Comparison of ENCODE assay signal across 15 cellular contexts in genomic region chr1:111213412-111213811, GRCh38. TPM values are rescaled to one million over a fixed set of nuclear protein-coding genes. Genes with fewer than 3 reads are reported as not detected.
DNase-seq lines count a peak whose midpoint lies in the region; ATAC-seq and TF ChIP-seq lines count a peak whose summit lies in the region.
"Had no signal": no experiment of that assay in that cellular context is flagged by ENCODE, and none has a peak within 500 bp of the region (broad histone marks: within the 10 kb centered on the region; RNA-seq: fewer than 3 reads in every experiment).

No MANE protein-coding gene starts in this region.

- peak overlapping the region; percentile 45 for H3K4me3 ChIP-seq in OCI-LY7 (ENCODE audit: low read depth, low read length, poor library complexity, severe bottlenecking)
- peak overlapping the region in 1 of 8 donors; percentile 5 for H3K4me3 ChIP-seq in spleen
- no peak overlapping the region for H3K4me3 ChIP-seq in PC-3 (ENCODE audit: low read length)
- H3K4me3 ChIP-seq in tibial nerve = no peak overlapping the region
- H3K4me3 ChIP-seq: cardiac muscle cell, left lung, MG63 had no signal

- H3K9me3 ChIP-seq in OCI-LY7 (ENCODE audit: low read length) (no peaks in the 10 kb centered on the region), spleen (no peaks in the 10 kb centered on the region), PC-3 (ENCODE audit: low read length) (no peaks in the 10 kb centered on the region), tibial nerve (no peaks in the 10 kb centered on the region)
- H3K9me3 ChIP-seq: left lung, MG63 had no signal

- H4K20me1 ChIP-seq in OCI-LY7 (ENCODE audit: insufficient read depth, low read length) (no peaks in the 10 kb centered on the region), PC-3 (ENCODE audit: low read length) (no peaks in the 10 kb centered on the region)

- H3K4me2 ChIP-seq in OCI-LY7 (ENCODE audit: low read length) (peak overlapping the region; percentile 87), PC-3 (ENCODE audit: low read length) (no peak overlapping the region)

- H3K36me3 ChIP-seq in OCI-LY7 (ENCODE audit: insufficient read depth, low read length) (no peaks in the 10 kb centered on the region), spleen (no peaks in the 10 kb centered on the region), PC-3 (ENCODE audit: low read depth, low read length) (no peaks in the 10 kb centered on the region), tibial nerve (no peaks in the 10 kb centered on the region)
- H3K36me3 ChIP-seq: cardiac muscle cell, left lung, MG63 had no signal

- H3K27ac ChIP-seq in OCI-LY7 (ENCODE audit: low read depth, low read length, poor library complexity, severe bottlenecking) (peak overlapping the region; percentile 97), spleen (peak overlapping the region; percentile 45 to 88 (median 84)), PC-3 (ENCODE audit: low read length) (no peak overlapping the region), tibial nerve (no peak overlapping the region)
- H3K27ac ChIP-seq: cardiac muscle cell had no signal

- H3K9me3 Mint-ChIP-seq in activated CD4-positive, alpha-beta T cell treated with anti-CD3 and anti-CD28 coated beads for 36 hours (ENCODE audit: low read depth) = peaks cover 3% of the 10 kb centered on the region
- peaks cover 0 to 3% (median 0%) of the 10 kb centered on the region in 5 experiments for H3K9me3 Mint-ChIP-seq in brain
- H3K9me3 Mint-ChIP-seq: nephron progenitor cell had no signal

- ATAC-seq in activated CD4-positive, alpha-beta T cell treated with anti-CD3 and anti-CD28 coated beads for 36 hours = no peak
- ATAC-seq in PC-3 = no peak

- peak overlapping the region; percentile 97 for H3K27ac Mint-ChIP-seq in activated CD4-positive, alpha-beta T cell treated with anti-CD3 and anti-CD28 coated beads for 36 hours
- peak overlapping the region in 4 of 5 experiments; percentile 16 to 94 (median 74) for H3K27ac Mint-ChIP-seq in brain

- H3K4me1 ChIP-seq in OCI-LY7 (ENCODE audit: insufficient read depth, low read length, poor library complexity, severe bottlenecking) = peaks cover 61% of the 10 kb centered on the region
- peaks cover 28 to 70% (median 58%) of the 10 kb centered on the region in 6 donors for H3K4me1 ChIP-seq in spleen
- H3K4me1 ChIP-seq in PC-3 (ENCODE audit: insufficient read depth, low read length) = 0 out of 2 replicates have a peak, but pooled peaks cover 5% of the 10 kb centered on the region
- peaks cover 0 to 21% (median 0%) of the 10 kb centered on the region in 4 donors for H3K4me1 ChIP-seq in tibial nerve

- no peak for TF ChIP-seq POLR2A in spleen (IDR thresholded peaks at IDR 0.05)
- no peak for TF ChIP-seq POLR2A in tibial nerve (IDR thresholded peaks at IDR 0.05)

- H3K9me2 ChIP-seq in OCI-LY7 (ENCODE audit: insufficient read depth, low read length) = no peaks in the 10 kb centered on the region
- no peaks in the 10 kb centered on the region for H3K9me2 ChIP-seq in PC-3 (replicated peaks; ENCODE audit: low read length)

- no peak for DNase-seq in activated CD4-positive, alpha-beta T cell treated with anti-CD3 and anti-CD28 coated beads for 36 hours
- no peak for DNase-seq in activated CD4-positive, alpha-beta T cell treated with anti-CD3 and anti-CD28 coated beads for 48 hours
- DNase-seq in OCI-LY7 (ENCODE audit: low spot score) = no peak
- DNase-seq in spleen = no peak
- no peak for DNase-seq in GM10248 (ENCODE audit: extremely low spot score)
- DNase-seq in PC-3 = no peak
- no peak for DNase-seq in tibial nerve (ENCODE audit: low spot score in 2 of 2)
- DNase-seq: DMS53, MG63, nephron progenitor cell, T-helper 9 cell had no signal

- no TSS peak for BruUV-seq in OCI-LY7 (replicated peaks; lab: Mats Ljungman, UMichigan)
- no TSS peak for BruUV-seq in PC-3 (replicated peaks; lab: Mats Ljungman, UMichigan)

- peaks cover 5% of the 10 kb centered on the region for H3K36me3 Mint-ChIP-seq in activated CD4-positive, alpha-beta T cell treated with anti-CD3 and anti-CD28 coated beads for 36 hours (ENCODE audit: low read depth)
- H3K36me3 Mint-ChIP-seq in brain = no peaks in the 10 kb centered on the region

- POLR2A ChIA-PET in activated CD4-positive, alpha-beta T cell treated with anti-CD3 and anti-CD28 coated beads for 36 hours (lab: Charles Lee) = interaction anchor here (1.3 kb wide), 1 partner anchor 10 kb away, joined by 3 read pairs; no protein-coding TSS in a partner anchor
- POLR2A ChIA-PET in OCI-LY7 (lab: Charles Lee) = interaction anchor here (1.4 to 8.9 kb wide), 3 partner anchors 15 to 78 kb away, joined by 9 to 114 read pairs (median 17); partner anchors contain the start of genes CEPT1 and DRAM2
- POLR2A ChIA-PET in GM10248 (lab: Yijun Ruan, JAX) = no interaction called here
- POLR2A ChIA-PET in PC-3 (lab: Charles Lee; ENCODE audit: unreplicated experiment) = no interaction called here

- intact Hi-C loops in activated CD4-positive, alpha-beta T cell treated with anti-CD3 and anti-CD28 coated beads for 36 hours (cut with DNase I, micrococcal nuclease) = loop anchor here in 1 of 2 experiments (10.0 kb wide), 1 partner anchor 999 kb away; the partner anchor contains the start of gene KCNC4
- intact Hi-C loops in OCI-LY7 (cut with micrococcal nuclease; ENCODE audit: unreplicated experiment) (loop anchor here (10.0 kb wide), 1 partner anchor 411 kb away; no protein-coding TSS in a partner anchor), spleen (cut with DNase I; ENCODE audit: low total_unique reads) (no loop called here), PC-3 (cut with micrococcal nuclease) (no loop called here)

- no peak for TF ChIP-seq CTCF in OCI-LY7 (conservative IDR thresholded peaks at IDR 0.05; ENCODE audit: low read length)
- no peak for TF ChIP-seq CTCF in brain (conservative IDR thresholded peaks at IDR 0.05)
- TF ChIP-seq CTCF in spleen (IDR thresholded peaks at IDR 0.05 in 8 of 11, conservative IDR thresholded peaks at IDR 0.05 in 3 of 11) = no peak
- TF ChIP-seq CTCF in GM10248 (IDR thresholded peaks at IDR 0.05; ENCODE audit: control extremely low read depth, extremely low read depth, low read depth, missing control alignments) = no peak
- no peak for TF ChIP-seq CTCF in PC-3 (conservative IDR thresholded peaks at IDR 0.05; ENCODE audit: low read depth, low read length)
- no peak for TF ChIP-seq CTCF in tibial nerve (IDR thresholded peaks at IDR 0.05)

- no peaks in the 10 kb centered on the region for H3K27me3 Mint-ChIP-seq in activated CD4-positive, alpha-beta T cell treated with anti-CD3 and anti-CD28 coated beads for 36 hours
- H3K27me3 Mint-ChIP-seq in brain = peaks cover 5% of the 10 kb centered on the region

- peak overlapping the region; percentile 22 for H3K4me3 Mint-ChIP-seq in activated CD4-positive, alpha-beta T cell treated with anti-CD3 and anti-CD28 coated beads for 36 hours
- H3K4me3 Mint-ChIP-seq in brain = no peak overlapping the region
- H3K4me3 Mint-ChIP-seq: nephron progenitor cell had no signal

- H3K27me3 ChIP-seq in spleen (replicated peaks in 1 of 7) (no peaks in the 10 kb centered on the region), PC-3 (ENCODE audit: low read length) (no peaks in the 10 kb centered on the region), tibial nerve (no peaks in the 10 kb centered on the region)
- H3K27me3 ChIP-seq: left lung had no signal

- H3K79me2 ChIP-seq in OCI-LY7 (ENCODE audit: insufficient read depth, low read depth, low read length) = no peaks in the 10 kb centered on the region
- H3K79me2 ChIP-seq in PC-3 (ENCODE audit: low read length) = no peaks in the 10 kb centered on the region

- TF ChIP-seq EP300 in tibial nerve (IDR thresholded peaks at IDR 0.05) = no peak

- CTCF ChIA-PET in activated CD4-positive, alpha-beta T cell treated with anti-CD3 and anti-CD28 coated beads for 36 hours (lab: Charles Lee) = interaction anchor here (0.8 to 3.3 kb wide), 2 partner anchors 13 to 90 kb away, joined by 3 to 25 read pairs; partner anchors contain the start of gene DENND2D
- CTCF ChIA-PET in OCI-LY7 (lab: Charles Lee; ENCODE audit: unreplicated experiment) (interaction anchor here (2.2 kb wide), 1 partner anchor 14 kb away, joined by 5 read pairs; no protein-coding TSS in a partner anchor), GM10248 (lab: Yijun Ruan, JAX) (interaction anchor here (0.9 to 11.1 kb wide), 4 partner anchors 10 to 120 kb away, joined by 3 to 158 read pairs (median 40); partner anchors contain the start of gene DENND2D), PC-3 (lab: Charles Lee) (no interaction called here)

- H3K9ac ChIP-seq in PC-3 (ENCODE audit: low read length) = no peak overlapping the region

- peaks cover 78% of the 10 kb centered on the region for H3K4me1 Mint-ChIP-seq in activated CD4-positive, alpha-beta T cell treated with anti-CD3 and anti-CD28 coated beads for 36 hours
- H3K4me1 Mint-ChIP-seq in brain = peaks cover 31% of the 10 kb centered on the region

- H3F3A ChIP-seq in PC-3 (ENCODE audit: low read length, unreplicated experiment) = no peaks in the 10 kb centered on the region

- 45 to 69% (median 61%) methylated on average over 6 of the region's 6 CpGs for WGBS in spleen, 5 donors
- 70 to 75% methylated on average over 6 of the region's 6 CpGs for WGBS in tibial nerve, 2 donors

- H2AFZ ChIP-seq in OCI-LY7 (ENCODE audit: low read length) (peak overlapping the region; percentile 81), PC-3 (ENCODE audit: low read length) (no peak overlapping the region)

RNA-seq across cellular contexts. Expression of gene DENND2D, which starts 13.0 kb away (rescaled TPM):
- total RNA-seq in activated CD4-positive, alpha-beta T cell treated with anti-CD3 and anti-CD28 coated beads for 36 hours = 100 to 1,000 TPM; 174 to 190 TPM
- 34.4 and 39.9 TPM in 2 replicates for total RNA-seq in OCI-LY7 (2014; rRNA removed; shearing (Covaris generic))
- total RNA-seq in OCI-LY7 (2022) (9.8 and 13.5 TPM in 2 replicates), spleen (100 to 1,000 TPM; 127 to 182 (median 153) TPM), PC-3 (2014; rRNA removed) (3.2 and 4.0 TPM in 2 replicates), tibial nerve (10 to 100 TPM in 1 of 4 donors, 1 to 10 TPM in 3; 4.8 to 21.6 (median 8.2) TPM)
- polyA plus RNA-seq in brain (ENCODE audit: insufficient read depth, low read depth, low replicate concordance) (6.1 TPM), spleen (100 to 1,000 TPM in 2 of 3 donors, 10 to 100 TPM in 1; 90.3 to 106 (median 101) TPM)
- total RNA-seq: A673 had no signal

RNA-seq across cellular contexts. Expression of gene CHI3L2, which starts 14.1 kb away (rescaled TPM):
- total RNA-seq in activated CD4-positive, alpha-beta T cell treated with anti-CD3 and anti-CD28 coated beads for 36 hours = 10 to 100 TPM; 12.7 TPM
- total RNA-seq in OCI-LY7 (2014; rRNA removed; shearing (Covaris generic)) = 37.1 and 50.6 TPM in 2 replicates
- total RNA-seq in OCI-LY7 (2022) (88.7 and 95.4 TPM in 2 replicates), spleen (10 to 100 TPM in 6 of 7 donors, 1 to 10 TPM in 1; 6.0 to 58.3 (median 25.6) TPM), PC-3 (2014; rRNA removed) (0.55 TPM in 1 of 2 replicates, not detected in the other), tibial nerve (10 to 100 TPM in 1 of 4 donors, 1 to 10 TPM in 3; 2.5 to 37.2 (median 6.1) TPM)
- polyA plus RNA-seq in brain (ENCODE audit: insufficient read depth, low read depth, low replicate concordance) (5.9 TPM), spleen (100 to 1,000 TPM in 1 of 3 donors, 10 to 100 TPM in 2; 40.1 to 159 (median 59.2) TPM)
- total RNA-seq: A673, cardiac muscle cell had no signal

Comparison
In these comparisons a context has a peak if more than half of its experiments do, and no peak if none do; other contexts are left out.
1. H3K27ac ChIP-seq: peak in OCI-LY7 (single experiment) and spleen (8 of 8); none in PC-3 (single experiment) and tibial nerve (0 of 4).
2. POLR2A ChIA-PET loops: an anchor here in activated CD4-positive, alpha-beta T cell treated with anti-CD3 and anti-CD28 coated beads for 36 hours (1.3 kb wide) and OCI-LY7 (1.4 to 8.9 kb wide); none called in GM10248 and PC-3.